In genomic region chr12:47343684-47344567, GRCh38 we compare ENCODE assay signal across 20 cellular contexts.
A peak's percentile ranks its signal among the peaks of the same experiment; 100 is the strongest.
DNase-seq lines count a peak whose midpoint lies in the region; ATAC-seq, FAIRE-seq and TF ChIP-seq lines count a peak whose summit lies in the region.
"Had no signal": no experiment of that assay in that cellular context is flagged by ENCODE, and none has a peak within 500 bp of the region (broad histone marks: within the 10 kb centered on the region; RNA-seq: fewer than 3 reads in every experiment).

No MANE protein-coding gene starts in this region.

- in situ Hi-C loops in GM23248 (cut with MboI) = no loop called here

- no peaks in the 10 kb centered on the region for H4K20me1 ChIP-seq in GM23248 (ENCODE audit: insufficient read depth)

- H3K27ac ChIP-seq in GM23248 (no peak overlapping the region), ascending aorta (no peak overlapping the region), kidney (ENCODE audit: low read depth in 2 of 2, low read length in 2 of 2) (no peak overlapping the region)
- H3K27ac ChIP-seq: psoas muscle, thyroid gland had no signal

- H3K36me3 ChIP-seq in GM23248 (ENCODE audit: low read depth) (no peaks in the 10 kb centered on the region), ascending aorta (no peaks in the 10 kb centered on the region), kidney (ENCODE audit: control insufficient read depth in 1 of 2, insufficient read depth in 2 of 2, low read length in 2 of 2) (no peaks in the 10 kb centered on the region)
- H3K36me3 ChIP-seq: thyroid gland had no signal

- TF ChIP-seq CTCF in AG09309 (IDR thresholded peaks at IDR 0.05; ENCODE audit: control insufficient read depth, insufficient read depth, low read depth, low read length, missing control alignments) (no peak), ascending aorta (IDR thresholded peaks at IDR 0.05) (no peak), kidney (IDR thresholded peaks at IDR 0.05; ENCODE audit: borderline replicate concordance, extremely low read depth, insufficient read depth) (no peak)

- H3K9me3 Mint-ChIP-seq in activated naive CD8-positive, alpha-beta T cell treated with anti-CD3 and anti-CD28 coated beads, Interleukin-2, amount 50 U/mL, for 24 hours = peaks cover 8% of the 10 kb centered on the region
- H3K9me3 Mint-ChIP-seq: central memory CD8-positive, alpha-beta T cell had no signal

- FAIRE-seq in kidney (lab: Jason Lieb, UNC) = no peak
- FAIRE-seq: GM19239 had no signal

- 41 to 64% methylated on average over 2 of the region's 2 CpGs for WGBS in GM23248 (ENCODE audit: low coverage in 1 of 2, low lambda C conversion rate in 2 of 2, missing lambda C conversion rate in 2 of 2), 2 experiments

- H3K9me3 ChIP-seq in GM23248 (ENCODE audit: low read depth) (no peaks in the 10 kb centered on the region), ascending aorta (no peaks in the 10 kb centered on the region), kidney (ENCODE audit: control insufficient read depth in 1 of 2, low read length in 2 of 2) (no peaks in the 10 kb centered on the region)
- H3K9me3 ChIP-seq: psoas muscle, thyroid gland had no signal

- H3K4me1 Mint-ChIP-seq in activated naive CD8-positive, alpha-beta T cell treated with anti-CD3 and anti-CD28 coated beads, Interleukin-2, amount 50 U/mL, for 24 hours = peaks cover 64% of the 10 kb centered on the region
- H3K4me1 Mint-ChIP-seq: central memory CD8-positive, alpha-beta T cell had no signal

- H3K4me3 Mint-ChIP-seq in activated naive CD8-positive, alpha-beta T cell treated with anti-CD3 and anti-CD28 coated beads, Interleukin-2, amount 50 U/mL, for 24 hours = peak overlapping the region; percentile 12
- H3K4me3 Mint-ChIP-seq: CD8-positive, alpha-beta memory T cell; central memory CD8-positive, alpha-beta T cell; naive thymus-derived CD4-positive, alpha-beta T cell had no signal

- peaks cover 34% of the 10 kb centered on the region for H3K36me3 Mint-ChIP-seq in activated naive CD8-positive, alpha-beta T cell treated with anti-CD3 and anti-CD28 coated beads, Interleukin-2, amount 50 U/mL, for 24 hours (ENCODE audit: low read depth)

- no peaks in the 10 kb centered on the region for H3K27me3 Mint-ChIP-seq in activated naive CD8-positive, alpha-beta T cell treated with anti-CD3 and anti-CD28 coated beads, Interleukin-2, amount 50 U/mL, for 24 hours
- H3K27me3 Mint-ChIP-seq: CD8-positive, alpha-beta memory T cell; central memory CD8-positive, alpha-beta T cell; naive thymus-derived CD4-positive, alpha-beta T cell had no signal

- intact Hi-C loops in ascending aorta (cut with DNase I) (no loop called here), kidney (cut with DNase I) (no loop called here)

- DNase-seq in AG09309 (ENCODE audit: low read depth) (peak; percentile 8), GM23248 (peak; percentile 60), iris pigment epithelial cell (ENCODE audit: low read depth) (peak; percentile 46), ascending aorta (ENCODE audit: low spot score in 2 of 2) (no peak), kidney (no peak), RKO (ENCODE audit: low spot score) (no peak)
- no peak for DNase-seq in activated naive CD8-positive, alpha-beta T cell treated with anti-CD3 and anti-CD28 coated beads, Interleukin-2, amount 50 U/mL, for 24 hours
- DNase-seq: activated CD4-positive, alpha-beta T cell treated with anti-CD3 and anti-CD28 coated beads for 4 hours; activated effector memory CD4-positive, alpha-beta T cell treated with Interleukin-2 at 50 U/mL for 16 hours; CD8-positive, alpha-beta memory T cell; left colon; naive thymus-derived CD4-positive, alpha-beta T cell; NCI-H1048; NCI-H2171 treated with DMSO at 0.1 percent for 48 hours; psoas muscle; Right ventricle myocardium superior; T-helper 2 cell; thyroid gland had no signal

- H3F3A ChIP-seq in GM23248 (ENCODE audit: insufficient read depth) = peaks cover under 1% of the 10 kb centered on the region; the same call in 1 of the 2 replicates

- H3K27ac Mint-ChIP-seq in activated naive CD8-positive, alpha-beta T cell treated with anti-CD3 and anti-CD28 coated beads, Interleukin-2, amount 50 U/mL, for 24 hours = peak overlapping the region; percentile 93
- H3K27ac Mint-ChIP-seq: naive thymus-derived CD4-positive, alpha-beta T cell had no signal

- peak; percentile 85 for ATAC-seq in activated naive CD8-positive, alpha-beta T cell treated with anti-CD3 and anti-CD28 coated beads, Interleukin-2, amount 50 U/mL, for 24 hours
- ATAC-seq: left colon; naive thymus-derived CD4-positive, alpha-beta T cell; psoas muscle had no signal

- H3K4me1 ChIP-seq in GM23248 (ENCODE audit: insufficient read depth) (no peaks in the 10 kb centered on the region), ascending aorta (no peaks in the 10 kb centered on the region), kidney (ENCODE audit: control insufficient read depth in 1 of 2, insufficient read depth in 1 of 2, low read depth in 1 of 2, low read length in 2 of 2) (no peaks in the 10 kb centered on the region)
- H3K4me1 ChIP-seq: psoas muscle had no signal

- no peaks in the 10 kb centered on the region for H3K9me2 ChIP-seq in GM23248 (ENCODE audit: insufficient read depth)

- H3K27me3 ChIP-seq in GM23248 (replicated peaks; ENCODE audit: insufficient read depth) (0 out of 2 replicates have a peak, but pooled peaks cover 3% of the 10 kb centered on the region), ascending aorta (no peaks in the 10 kb centered on the region)
- H3K27me3 ChIP-seq: thyroid gland had no signal

- no peak overlapping the region for H2AFZ ChIP-seq in GM23248

- H3K4me3 ChIP-seq in AG09309 (ENCODE audit: control insufficient read depth, low read depth, low read length) (no peak overlapping the region), GM23248 (no peak overlapping the region), ascending aorta (no peak overlapping the region), kidney (ENCODE audit: low read length in 2 of 2) (no peak overlapping the region)
- H3K4me3 ChIP-seq: psoas muscle, thyroid gland had no signal

- H3K79me2 ChIP-seq in GM23248 (ENCODE audit: insufficient read depth) = no peaks in the 10 kb centered on the region

- H3K9ac ChIP-seq in GM23248 (no peak overlapping the region), kidney (ENCODE audit: low read length in 2 of 2) (no peak overlapping the region)

- H3K4me2 ChIP-seq in GM23248 (ENCODE audit: unreplicated experiment) = no peak overlapping the region

Comparison
In these comparisons a context has a peak if more than half of its experiments do, and no peak if none do; other contexts are left out.
1. DNase-seq: peak in AG09309 (single experiment), GM23248 (single experiment) and iris pigment epithelial cell (single experiment); none in activated naive CD8-positive, alpha-beta T cell treated with anti-CD3 and anti-CD28 coated beads, Interleukin-2, amount 50 U/mL, for 24 hours (single experiment), ascending aorta (0 of 2), kidney (single experiment) and RKO (single experiment).